Comparison of ENCODE assay signal across 17 cellular contexts in the genomic region with DNA sequence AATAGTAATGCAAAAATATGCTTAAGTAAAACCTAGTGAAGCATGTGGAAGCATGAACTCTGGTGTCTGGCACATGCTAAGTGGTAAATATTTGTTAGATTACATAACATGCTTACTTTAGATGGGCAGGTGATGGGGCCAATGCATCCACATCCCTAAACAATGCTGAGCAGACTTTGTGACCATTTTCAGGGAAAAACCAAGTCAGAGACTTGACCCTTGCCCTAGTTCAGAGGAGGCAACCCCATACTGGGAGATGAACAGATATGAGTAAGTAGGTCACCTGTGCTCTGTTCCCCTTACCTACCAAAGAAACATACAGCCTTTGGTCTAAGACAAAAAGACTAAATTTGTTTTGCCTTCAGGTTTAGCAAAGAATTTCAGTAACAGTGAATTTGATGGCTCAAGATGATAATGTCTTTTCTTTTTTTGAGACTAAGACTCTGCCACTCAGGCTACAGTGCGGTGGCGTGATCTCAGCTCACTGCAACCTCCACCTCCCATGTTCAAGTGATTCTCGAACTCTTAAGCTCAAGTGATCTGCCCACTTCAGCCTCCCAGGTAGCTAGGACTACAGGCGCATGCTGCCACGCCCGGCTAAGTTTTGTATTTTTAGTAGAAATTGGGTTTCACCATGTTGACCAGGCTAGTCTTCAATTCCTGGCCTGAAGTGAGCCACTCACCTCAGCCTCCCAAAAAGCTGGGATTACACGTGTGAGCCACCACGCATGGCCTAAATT.
"Had no signal": no experiment of that assay in that cellular context is flagged by ENCODE, and none has a peak within 500 bp of the region (broad histone marks: within the 10 kb centered on the region; RNA-seq: fewer than 3 reads in every experiment).

No MANE protein-coding gene starts in this region.

- H3K27me3 Mint-ChIP-seq: activated CD4-positive, alpha-beta memory T cell treated with anti-CD3 and anti-CD28 coated beads, Interleukin-2, amount 10 ng/mL, durations not matched to agents 7 days and 5 days; activated CD4-positive, alpha-beta T cell treated with anti-CD3 and anti-CD28 coated beads for 36 hours; memory B cell had no signal

- H3K9me3 Mint-ChIP-seq: activated CD4-positive, alpha-beta memory T cell treated with anti-CD3 and anti-CD28 coated beads, Interleukin-2, amount 10 ng/mL, durations not matched to agents 7 days and 5 days; memory B cell; natural killer cell; T-helper 1 cell treated with Interleukin-12 subunit alpha and Interleukin-12 subunit beta and Interleukin-4 antibody, amounts not matched to agents 30 μg/mL and 1 μg/mL, for 36 hours had no signal

- H3K4me1 Mint-ChIP-seq: memory B cell had no signal

- H3K27ac Mint-ChIP-seq: activated CD4-positive, alpha-beta memory T cell treated with anti-CD3 and anti-CD28 coated beads, Interleukin-2, amount 10 ng/mL, durations not matched to agents 7 days and 5 days; activated CD4-positive, alpha-beta T cell treated with anti-CD3 and anti-CD28 coated beads for 36 hours; memory B cell; natural killer cell; T-helper 1 cell treated with Interleukin-12 subunit alpha and Interleukin-12 subunit beta and Interleukin-4 antibody, amounts not matched to agents 30 μg/mL and 1 μg/mL, for 36 hours had no signal

- H3K9me3 ChIP-seq: gastroesophageal sphincter, heart right ventricle, neutrophil had no signal

- H3K4me3 Mint-ChIP-seq: activated CD4-positive, alpha-beta memory T cell treated with anti-CD3 and anti-CD28 coated beads, Interleukin-2, amount 10 ng/mL, durations not matched to agents 7 days and 5 days; activated CD4-positive, alpha-beta T cell treated with anti-CD3 and anti-CD28 coated beads for 36 hours; memory B cell; natural killer cell; T-helper 1 cell treated with Interleukin-12 subunit alpha and Interleukin-12 subunit beta and Interleukin-4 antibody, amounts not matched to agents 30 μg/mL and 1 μg/mL, for 36 hours had no signal

- H3K36me3 Mint-ChIP-seq: natural killer cell had no signal

- ATAC-seq: activated CD4-positive, alpha-beta T cell treated with anti-CD3 and anti-CD28 coated beads for 36 hours; gastroesophageal sphincter; heart right ventricle; natural killer cell had no signal

- H3K27me3 ChIP-seq: gastroesophageal sphincter, heart right ventricle, neutrophil had no signal

- H3K27ac ChIP-seq: gastroesophageal sphincter, heart right ventricle, neutrophil, skin epidermis, WERI-Rb-1 had no signal

- H3K4me3 ChIP-seq: gastroesophageal sphincter, heart right ventricle, skin epidermis had no signal

- DNase-seq: activated CD4-positive, alpha-beta memory T cell treated with anti-CD3 and anti-CD28 coated beads, Interleukin-2, amount 10 ng/mL, durations not matched to agents 7 days and 5 days; activated CD4-positive, alpha-beta T cell treated with anti-CD3 and anti-CD28 coated beads for 36 hours; activated CD8-positive, alpha-beta memory T cell treated with anti-CD3 and anti-CD28 coated beads, Interleukin-2, amount 50 U/mL, for 4 hours; activated naive CD4-positive, alpha-beta T cell treated with Interleukin-2 at 50 U/mL for 16 hours; heart right ventricle; natural killer cell; retina; stimulated activated CD4-positive, alpha-beta T cell treated with anti-CD3 and anti-CD28 coated beads, Interleukin-4, amount 100 ng/mL, for 24 hours; stimulated activated naive CD4-positive, alpha-beta T cell treated with Interleukin-2 at 50 U/mL for 16 hours; substantia nigra; trophoblast cell; WERI-Rb-1 had no signal
